Comparison of ENCODE assay signal across 4 cellular contexts in the genomic region with DNA sequence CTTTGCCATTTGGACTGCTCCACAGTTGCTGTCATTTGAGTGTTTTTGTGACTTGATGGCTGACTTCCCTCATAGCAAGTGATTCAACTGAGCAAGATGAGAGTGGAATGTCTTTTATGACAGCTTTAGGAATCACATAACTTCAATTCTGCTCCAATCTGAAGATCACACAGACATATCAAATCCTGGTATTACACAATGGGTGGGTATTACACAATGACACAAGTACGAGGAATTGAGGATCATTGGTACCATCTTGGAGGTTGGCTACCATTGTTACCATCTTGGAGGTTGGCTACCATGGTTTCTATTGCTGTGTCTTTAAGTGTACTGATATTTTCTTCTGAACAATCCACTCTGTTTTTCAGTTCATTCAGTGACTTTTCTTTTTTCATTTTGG.
TF ChIP-seq lines count a peak whose summit lies in the region.

No MANE protein-coding gene starts in this region.

TF ChIP-seq in HepG2, 621 proteins besides CTCF, POLR2A, EP300 and RAD21:
- TF ChIP-seq ELF1 (CRISPR knock-in tag; IDR thresholded peaks at IDR 0.05) (no peak), CEBPB (IDR thresholded peaks at IDR 0.05; ENCODE audit: borderline replicate concordance, low read depth, low read length) (peak; percentile 71), ZNF740 (CRISPR knock-in tag; IDR thresholded peaks at IDR 0.05) (no peak)

TF ChIP-seq in IMR-90, 13 proteins besides CTCF, POLR2A, EP300 and RAD21:
- TF ChIP-seq CEBPB (IDR thresholded peaks at IDR 0.05; ENCODE audit: low read depth, low read length) (peak; percentile 68), CHD1 (IDR thresholded peaks at IDR 0.05; ENCODE audit: low read depth, low read length) (no peak), ELK1 (IDR thresholded peaks at IDR 0.05; ENCODE audit: borderline replicate concordance, low read depth, low read length) (no peak), MAZ (IDR thresholded peaks at IDR 0.05; ENCODE audit: borderline replicate concordance, low read depth, low read length) (no peak), RFX5 (IDR thresholded peaks at IDR 0.05; ENCODE audit: low read depth, low read length) (no peak), BHLHE40 (IDR thresholded peaks at IDR 0.05; ENCODE audit: low read depth, low read length) (no peak)
- TF ChIP-seq, protein P1, sequence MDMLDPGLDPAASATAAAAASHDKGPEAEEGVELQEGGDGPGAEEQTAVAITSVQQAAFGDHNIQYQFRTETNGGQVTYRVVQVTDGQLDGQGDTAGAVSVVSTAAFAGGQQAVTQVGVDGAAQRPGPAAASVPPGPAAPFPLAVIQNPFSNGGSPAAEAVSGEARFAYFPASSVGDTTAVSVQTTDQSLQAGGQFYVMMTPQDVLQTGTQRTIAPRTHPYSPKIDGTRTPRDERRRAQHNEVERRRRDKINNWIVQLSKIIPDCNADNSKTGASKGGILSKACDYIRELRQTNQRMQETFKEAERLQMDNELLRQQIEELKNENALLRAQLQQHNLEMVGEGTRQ (IDR thresholded peaks at IDR 0.05; ENCODE audit: low read depth, low read length) = no peak

TF ChIP-seq in K562, 482 proteins besides CTCF, POLR2A, EP300 and RAD21:
- no peak for TF ChIP-seq MYC (IDR thresholded peaks at IDR 0.05; ENCODE audit: low read depth, low read length)
- TF ChIP-seq MYC (CRISPR knock-in tag; IDR thresholded peaks at IDR 0.05; ENCODE audit: borderline replicate concordance, low read depth) = no peak
- TF ChIP-seq, protein P2, sequence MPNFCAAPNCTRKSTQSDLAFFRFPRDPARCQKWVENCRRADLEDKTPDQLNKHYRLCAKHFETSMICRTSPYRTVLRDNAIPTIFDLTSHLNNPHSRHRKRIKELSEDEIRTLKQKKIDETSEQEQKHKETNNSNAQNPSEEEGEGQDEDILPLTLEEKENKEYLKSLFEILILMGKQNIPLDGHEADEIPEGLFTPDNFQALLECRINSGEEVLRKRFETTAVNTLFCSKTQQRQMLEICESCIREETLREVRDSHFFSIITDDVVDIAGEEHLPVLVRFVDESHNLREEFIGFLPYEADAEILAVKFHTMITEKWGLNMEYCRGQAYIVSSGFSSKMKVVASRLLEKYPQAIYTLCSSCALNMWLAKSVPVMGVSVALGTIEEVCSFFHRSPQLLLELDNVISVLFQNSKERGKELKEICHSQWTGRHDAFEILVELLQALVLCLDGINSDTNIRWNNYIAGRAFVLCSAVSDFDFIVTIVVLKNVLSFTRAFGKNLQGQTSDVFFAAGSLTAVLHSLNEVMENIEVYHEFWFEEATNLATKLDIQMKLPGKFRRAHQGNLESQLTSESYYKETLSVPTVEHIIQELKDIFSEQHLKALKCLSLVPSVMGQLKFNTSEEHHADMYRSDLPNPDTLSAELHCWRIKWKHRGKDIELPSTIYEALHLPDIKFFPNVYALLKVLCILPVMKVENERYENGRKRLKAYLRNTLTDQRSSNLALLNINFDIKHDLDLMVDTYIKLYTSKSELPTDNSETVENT (CRISPR knock-in tag; IDR thresholded peaks at IDR 0.05) = no peak
- TF ChIP-seq CEBPB (tag; IDR thresholded peaks at IDR 0.05) = peak; percentile 46; the same call in 1 of the 2 replicates

TF ChIP-seq in H1, 55 proteins besides CTCF, POLR2A, EP300 and RAD21:
- TF ChIP-seq, protein P3, sequence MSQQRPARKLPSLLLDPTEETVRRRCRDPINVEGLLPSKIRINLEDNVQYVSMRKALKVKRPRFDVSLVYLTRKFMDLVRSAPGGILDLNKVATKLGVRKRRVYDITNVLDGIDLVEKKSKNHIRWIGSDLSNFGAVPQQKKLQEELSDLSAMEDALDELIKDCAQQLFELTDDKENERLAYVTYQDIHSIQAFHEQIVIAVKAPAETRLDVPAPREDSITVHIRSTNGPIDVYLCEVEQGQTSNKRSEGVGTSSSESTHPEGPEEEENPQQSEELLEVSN (IDR thresholded peaks at IDR 0.05) = no peak
- TF ChIP-seq RBBP5 (IDR thresholded peaks at IDR 0.05; ENCODE audit: borderline replicate concordance, low read depth, low read length) (no peak), SAP30 (IDR thresholded peaks at IDR 0.05; ENCODE audit: insufficient read depth, insufficient replicate concordance, low read length) (no peak), HDAC2 (IDR thresholded peaks at IDR 0.05; ENCODE audit: borderline replicate concordance in 1 of 2, low read depth in 2 of 2, low read length in 2 of 2) (no peak), RXRA (IDR thresholded peaks at IDR 0.05; ENCODE audit: insufficient read depth, low read depth, low read length) (no peak), EZH2 (IDR thresholded peaks at IDR 0.05; ENCODE audit: low read depth, low read length, severe bottlenecking) (no peak), JUND (IDR thresholded peaks at IDR 0.05; ENCODE audit: low read length) (no peak), YY1 (IDR thresholded peaks at IDR 0.05; ENCODE audit: low read depth, low read length) (no peak), GTF2F1 (IDR thresholded peaks at IDR 0.05; ENCODE audit: borderline replicate concordance, low read depth, low read length) (no peak), SP1 (IDR thresholded peaks at IDR 0.05; ENCODE audit: low read depth, low read length) (no peak)
- TF ChIP-seq, protein P4, sequence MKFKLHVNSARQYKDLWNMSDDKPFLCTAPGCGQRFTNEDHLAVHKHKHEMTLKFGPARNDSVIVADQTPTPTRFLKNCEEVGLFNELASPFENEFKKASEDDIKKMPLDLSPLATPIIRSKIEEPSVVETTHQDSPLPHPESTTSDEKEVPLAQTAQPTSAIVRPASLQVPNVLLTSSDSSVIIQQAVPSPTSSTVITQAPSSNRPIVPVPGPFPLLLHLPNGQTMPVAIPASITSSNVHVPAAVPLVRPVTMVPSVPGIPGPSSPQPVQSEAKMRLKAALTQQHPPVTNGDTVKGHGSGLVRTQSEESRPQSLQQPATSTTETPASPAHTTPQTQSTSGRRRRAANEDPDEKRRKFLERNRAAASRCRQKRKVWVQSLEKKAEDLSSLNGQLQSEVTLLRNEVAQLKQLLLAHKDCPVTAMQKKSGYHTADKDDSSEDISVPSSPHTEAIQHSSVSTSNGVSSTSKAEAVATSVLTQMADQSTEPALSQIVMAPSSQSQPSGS (IDR thresholded peaks at IDR 0.05; ENCODE audit: low read length) = no peak
